In the genomic region with DNA sequence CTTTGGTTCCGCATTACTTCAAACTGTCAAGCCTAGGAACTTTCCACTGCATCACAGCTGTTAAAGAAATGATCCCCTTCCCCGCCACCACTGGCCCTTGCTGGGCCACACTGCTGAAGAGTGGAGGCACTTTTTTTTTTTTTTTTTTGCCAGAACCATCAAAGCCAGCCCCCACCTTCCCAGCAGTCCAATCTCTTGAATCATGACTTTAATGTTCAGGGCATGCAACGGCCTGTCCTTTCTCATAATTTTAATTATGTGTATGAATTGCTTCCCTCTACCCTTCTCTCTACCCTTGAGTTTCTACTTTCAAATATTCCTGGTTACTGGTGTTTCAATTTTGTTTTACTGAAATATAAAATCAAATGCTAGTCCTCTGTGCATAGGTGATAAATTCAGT, we compare ENCODE assay signal across 23 cellular contexts.
A peak's percentile ranks its signal among the peaks of the same experiment; 100 is the strongest.
DNase-seq lines count a peak whose midpoint lies in the region; ATAC-seq, FAIRE-seq and TF ChIP-seq lines count a peak whose summit lies in the region.
"Had no signal": no experiment of that assay in that cellular context is flagged by ENCODE, and none has a peak within 500 bp of the region (broad histone marks: within the 10 kb centered on the region; RNA-seq: fewer than 3 reads in every experiment).

No MANE protein-coding gene starts in this region.

- H3K36me3 Mint-ChIP-seq in HFFc6 (ENCODE audit: low read depth): peaks cover 36% of the 10 kb centered on the region
- H3K36me3 Mint-ChIP-seq: CD4-positive, CD25-positive, alpha-beta regulatory T cell had no signal

- no peaks in the 10 kb centered on the region for H4K20me1 ChIP-seq in keratinocyte (ENCODE audit: control insufficient read depth, extremely low read depth, insufficient read depth, low read length)
- H4K20me1 ChIP-seq: BLaER1 had no signal

- no peaks in the 10 kb centered on the region for H3K9me1 ChIP-seq in keratinocyte (ENCODE audit: control insufficient read depth, extremely low read depth, insufficient read depth, low read length)

- no peak overlapping the region for H2AFZ ChIP-seq in keratinocyte (ENCODE audit: control insufficient read depth, low read length)

- dilution Hi-C loops in keratinocyte (cut with MboI; ENCODE audit: extremely low pct_ligation_motif_present, low sequenced_read_pairs): no loop called here

- peak overlapping the region; percentile 16 for H3K27ac ChIP-seq in keratinocyte (ENCODE audit: control insufficient read depth, insufficient read depth, low read length)
- H3K27ac ChIP-seq: BLaER1, SJCRH30 had no signal

- H3K9me3 ChIP-seq in keratinocyte (ENCODE audit: control insufficient read depth, low read depth, low read length): no peaks in the 10 kb centered on the region
- H3K9me3 ChIP-seq: BLaER1, SJCRH30 had no signal

- no peaks in the 10 kb centered on the region for H3K79me2 ChIP-seq in keratinocyte (ENCODE audit: control insufficient read depth, insufficient read depth, low read length)

- H3K4me1 ChIP-seq in keratinocyte (ENCODE audit: control insufficient read depth, extremely low read depth, insufficient read depth, low read length): peaks cover 8% of the 10 kb centered on the region
- H3K4me1 ChIP-seq: BLaER1, SJCRH30 had no signal

- DNase-seq in D721Med (ENCODE audit: insufficient read length, low spot score): no peak
- no peak for DNase-seq in HFFc6
- DNase-seq in NCI-H69 (lab: John Stamatoyannopoulos, UW): peak; percentile 55
- DNase-seq in keratinocyte (ENCODE audit: low read depth, low spot score): no peak
- no peak for DNase-seq in activated naive CD4-positive, alpha-beta T cell (lab: John Stamatoyannopoulos, UW)
- no peak for DNase-seq in NCI-H2227 treated with DMSO at 0.1 percent for 48 hours (lab: John Stamatoyannopoulos, UW)
- no peak for DNase-seq in activated CD4-positive, CD25-positive, alpha-beta regulatory T cell treated with anti-CD3 and anti-CD28 coated beads, Interleukin-2, amount 50 U/mL, for 72 hours
- DNase-seq: CD4-positive, CD25-positive, alpha-beta regulatory T cell; Kasumi-1; MV-4-11; NCI-H2029; NCI-H524; NCI-H774; SJCRH30 had no signal

- no peak for ATAC-seq in HG02840 (IDR thresholded peaks at IDR 0.05; ENCODE audit: low FRiP score, unreplicated experiment)
- ATAC-seq: HCT116, K562, Right ventricle myocardium inferior had no signal

- H3K4me2 ChIP-seq in keratinocyte (ENCODE audit: control insufficient read depth, extremely low read depth, insufficient read depth, low read depth, low read length): peak overlapping the region; percentile 35
- H3K4me2 ChIP-seq: BLaER1 had no signal

- peaks cover 0 to 1% of the 10 kb centered on the region in 2 experiments for H3K36me3 ChIP-seq in keratinocyte (ENCODE audit: control insufficient read depth in 2 of 2, extremely low read depth in 1 of 2, insufficient read depth in 2 of 2, low read length in 2 of 2)
- H3K36me3 ChIP-seq: BLaER1, SJCRH30 had no signal

- H3K4me1 Mint-ChIP-seq in HFFc6 (ENCODE audit: low read depth): peaks cover 34% of the 10 kb centered on the region
- H3K4me1 Mint-ChIP-seq: CD4-positive, CD25-positive, alpha-beta regulatory T cell had no signal

- H3K4me3 Mint-ChIP-seq in HFFc6: no peak overlapping the region; the same call in 1 of the 2 replicates
- H3K4me3 Mint-ChIP-seq: CD4-positive, CD25-positive, alpha-beta regulatory T cell had no signal

- peak; percentile 67 for FAIRE-seq in D721Med (lab: Jason Lieb, UNC)
- no peak for FAIRE-seq in keratinocyte (lab: Jason Lieb, UNC)
- FAIRE-seq: A204.1, G401.6, HTR-8/SVneo, K562, RCC 7860 had no signal

- no peaks in the 10 kb centered on the region for H3K9me3 Mint-ChIP-seq in HFFc6
- H3K9me3 Mint-ChIP-seq: CD4-positive, CD25-positive, alpha-beta regulatory T cell had no signal

- no peaks in the 10 kb centered on the region for H3K27me3 ChIP-seq in keratinocyte (ENCODE audit: control insufficient read depth, extremely low read depth, insufficient read depth, low read length)
- H3K27me3 ChIP-seq: BLaER1, SJCRH30 had no signal

- H3K27me3 Mint-ChIP-seq in HFFc6 (ENCODE audit: insufficient read depth): peaks cover 7% of the 10 kb centered on the region

- H3K4me3 ChIP-seq in keratinocyte (ENCODE audit: control insufficient read depth in 2 of 3, extremely low read depth in 1 of 3, insufficient read depth in 2 of 3, low read depth in 1 of 3, low read length in 3 of 3): no peak overlapping the region
- H3K4me3 ChIP-seq: BLaER1, K562, SJCRH30 had no signal

- H3K9ac ChIP-seq in keratinocyte (ENCODE audit: control insufficient read depth, extremely low read depth, insufficient read depth, low read length): no peak overlapping the region
- H3K9ac ChIP-seq: BLaER1 had no signal

- TF ChIP-seq CTCF in D721Med (IDR thresholded peaks at IDR 0.05; ENCODE audit: insufficient read depth, missing control alignments): no peak
- TF ChIP-seq CTCF in HFFc6 (IDR thresholded peaks at IDR 0.05): no peak
- no peak for TF ChIP-seq CTCF in keratinocyte (optimal IDR thresholded peaks at IDR 0.05 in 1 of 3, IDR thresholded peaks at IDR 0.05 in 1 of 3, conservative IDR thresholded peaks at IDR 0.05 in 1 of 3; ENCODE audit: extremely low read depth in 1 of 3, insufficient read depth in 2 of 3, low read length in 3 of 3)

- peak overlapping the region; percentile 27 for H3K27ac Mint-ChIP-seq in HFFc6
- H3K27ac Mint-ChIP-seq: CD4-positive, CD25-positive, alpha-beta regulatory T cell had no signal
